ENCODE assay signal across 25 cellular contexts in the genomic region with DNA sequence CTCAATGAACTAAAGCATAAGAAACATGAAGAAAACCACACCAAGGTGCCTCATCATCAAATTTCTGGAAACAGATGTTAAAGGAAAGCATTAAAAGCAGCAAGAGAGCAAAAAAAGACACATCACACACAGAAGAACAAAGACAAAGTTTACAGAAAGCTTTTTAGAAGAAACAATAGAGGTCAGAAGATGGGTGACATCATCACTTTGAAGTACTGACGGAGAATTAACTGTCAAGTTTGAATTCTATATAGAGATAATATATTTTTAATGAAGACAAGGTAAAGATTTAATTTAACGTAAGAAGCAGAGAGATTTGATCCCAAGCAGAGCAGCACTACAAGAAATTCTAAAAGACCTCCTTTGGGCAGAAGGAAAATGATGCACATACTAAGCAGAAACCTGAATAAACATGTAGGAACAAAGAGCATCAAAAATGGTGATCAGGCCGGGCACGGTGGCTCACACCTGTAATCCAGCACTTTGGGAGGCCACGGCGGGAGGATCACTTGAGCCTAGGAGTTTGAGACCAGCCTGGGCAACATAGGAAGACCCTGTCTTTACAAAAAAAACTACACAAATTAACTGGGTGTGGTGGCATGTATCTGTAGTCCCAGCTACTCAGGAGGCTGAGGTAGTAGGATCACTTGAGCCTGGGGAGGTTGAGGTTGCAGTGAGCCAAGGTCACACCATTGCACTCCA.
"Had no signal": no experiment of that assay in that cellular context is flagged by ENCODE, and none has a peak within 500 bp of the region (broad histone marks: within the 10 kb centered on the region; RNA-seq: fewer than 3 reads in every experiment).

No MANE protein-coding gene starts in this region.

- H3K4me1 Mint-ChIP-seq: activated B cell treated with CpG ODN at 0.5 μM for 24 hours; activated CD4-positive, alpha-beta T cell treated with anti-CD3 and anti-CD28 coated beads, Interleukin-2, amount 10 ng/mL, durations not matched to agents 24 days and 14 days; brain; T-cell had no signal

- H3K36me3 Mint-ChIP-seq: activated naive CD8-positive, alpha-beta T cell; brain; T-cell had no signal

- H3K27ac Mint-ChIP-seq: activated B cell treated with CpG ODN at 0.5 μM for 24 hours; activated CD4-positive, alpha-beta T cell treated with anti-CD3 and anti-CD28 coated beads, Interleukin-2, amount 10 ng/mL, durations not matched to agents 24 days and 14 days; activated naive CD4-positive, alpha-beta T cell treated with anti-CD3 and anti-CD28 coated beads for 36 hours; activated naive CD8-positive, alpha-beta T cell; activated T-helper 1 cell treated with anti-CD3 and anti-CD28 coated beads, Interleukin-12 subunit alpha, Interleukin-12 subunit beta, Interleukin-2, Interleukin-4 antibody, amounts not matched to agents 30 ng/mL and 10 ng/mL and 1 ng/mL, durations not matched to agents 14 hours and 24 hours and 36 hours; brain; T-cell had no signal

- DNase-seq: activated B cell treated with CpG ODN at 0.5 μM for 24 hours; activated CD4-positive, alpha-beta T cell treated with anti-CD3 and anti-CD28 coated beads for 1 hour; activated CD4-positive, alpha-beta T cell treated with anti-CD3 and anti-CD28 coated beads, Interleukin-2, amount 10 ng/mL, durations not matched to agents 24 days and 14 days; activated CD4-positive, alpha-beta T cell treated with anti-CD3 and anti-CD28 coated beads, Interleukin-2, amount 50 U/mL, for 48 hours; activated gamma-delta T cell; activated naive CD4-positive, alpha-beta T cell treated with anti-CD3 and anti-CD28 coated beads for 36 hours; activated T-cell treated with anti-CD3 and anti-CD28 coated beads, Interleukin-2, amount 50 U/mL, for 1 hour; amygdala; Karpas-422; MM.1S; NCI-H1105; NCI-H1436; NCI-H1694 treated with DMSO at 0.1 percent for 48 hours; NCI-H2029 treated with DMSO at 0.1 percent for 48 hours; NCI-H345; NCI-H510A; NCI-H69; PC-3; SHP77 treated with DMSO at 0.1 percent for 48 hours; T-cell; T-helper 2 cell; T1000 had no signal

- H3K9me3 Mint-ChIP-seq: activated CD4-positive, alpha-beta T cell treated with anti-CD3 and anti-CD28 coated beads, Interleukin-2, amount 10 ng/mL, durations not matched to agents 24 days and 14 days; activated T-helper 1 cell treated with anti-CD3 and anti-CD28 coated beads, Interleukin-12 subunit alpha, Interleukin-12 subunit beta, Interleukin-2, Interleukin-4 antibody, amounts not matched to agents 30 ng/mL and 10 ng/mL and 1 ng/mL, durations not matched to agents 14 hours and 24 hours and 36 hours had no signal

- ATAC-seq: PC-3, T-cell had no signal

- H3K4me3 Mint-ChIP-seq: activated B cell treated with CpG ODN at 0.5 μM for 24 hours; activated CD4-positive, alpha-beta T cell treated with anti-CD3 and anti-CD28 coated beads, Interleukin-2, amount 10 ng/mL, durations not matched to agents 24 days and 14 days; activated naive CD4-positive, alpha-beta T cell treated with anti-CD3 and anti-CD28 coated beads for 36 hours; activated naive CD8-positive, alpha-beta T cell; activated T-helper 1 cell treated with anti-CD3 and anti-CD28 coated beads, Interleukin-12 subunit alpha, Interleukin-12 subunit beta, Interleukin-2, Interleukin-4 antibody, amounts not matched to agents 30 ng/mL and 10 ng/mL and 1 ng/mL, durations not matched to agents 14 hours and 24 hours and 36 hours; brain; T-cell had no signal
